8 cellular contexts compared by ENCODE assay signal in the genomic region with DNA sequence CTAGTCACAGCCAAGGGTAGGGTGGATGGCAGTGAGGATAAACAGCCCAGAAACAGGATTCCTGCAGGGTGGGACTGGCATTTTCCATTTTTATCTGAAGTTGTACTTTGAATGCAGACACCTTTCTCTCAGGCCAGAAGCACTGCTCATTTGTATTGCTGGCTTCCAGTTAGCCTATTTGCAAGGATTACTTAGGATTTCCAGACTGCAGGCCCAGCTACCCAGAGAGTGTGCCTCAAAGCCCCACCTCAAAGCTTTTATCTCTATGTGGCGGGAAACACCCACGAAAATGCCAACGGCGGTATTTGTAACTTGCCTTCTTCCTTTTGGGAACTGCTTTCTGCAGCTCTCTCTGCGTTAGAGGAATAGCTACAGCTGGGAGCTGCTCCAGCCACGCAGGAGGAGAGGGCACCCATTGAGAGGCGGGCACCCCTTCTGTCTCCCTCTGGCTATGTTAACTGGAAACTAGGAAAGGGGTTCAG.
DNase-seq lines count a peak whose midpoint lies in the region; ATAC-seq and TF ChIP-seq lines count a peak whose summit lies in the region.

No MANE protein-coding gene starts in this region.

- H3K36me3 Mint-ChIP-seq in WTC11: peaks cover 4% of the 10 kb centered on the region

- CTCF ChIA-PET in WTC11 (lab: Charles Lee): interaction anchor here (0.5 to 3.7 kb wide), 58 partner anchors 8 to 582 kb away, joined by 3 to 92 read pairs (median 6); no protein-coding TSS in a partner anchor

- peaks cover 80% of the 10 kb centered on the region for H3K4me1 Mint-ChIP-seq in WTC11

- WGBS in esophagus squamous epithelium, 2 donors: 4 to 8% methylated on average over 3 to 6 of the region's 7 CpGs

- H4K20me1 ChIP-seq in neural cell (ENCODE audit: insufficient read depth): no peaks in the 10 kb centered on the region

- no peaks in the 10 kb centered on the region for H3K79me2 ChIP-seq in neural cell (replicated peaks; ENCODE audit: insufficient read depth, low read length)

- H3K27ac ChIP-seq in esophagus squamous epithelium (peak overlapping the region; percentile 91 to 99 (median 97)), neural cell (ENCODE audit: low read length) (no peak overlapping the region)

- no peak overlapping the region for H3K9ac ChIP-seq in neural cell (ENCODE audit: low read length)

- H3K27ac Mint-ChIP-seq in WTC11: peak overlapping the region; percentile 95

- TF ChIP-seq CTCF in AG10803 (conservative IDR thresholded peaks at IDR 0.05; ENCODE audit: low read length) (no peak), HFF-Myc (IDR thresholded peaks at IDR 0.05; ENCODE audit: low read depth, low read length, missing control alignments) (no peak), WTC11 (IDR thresholded peaks at IDR 0.05) (no peak), esophagus squamous epithelium (IDR thresholded peaks at IDR 0.05) (no peak), neural cell (IDR thresholded peaks at IDR 0.05; ENCODE audit: poor library complexity, severe bottlenecking) (no peak)

- no peak overlapping the region for H2AFZ ChIP-seq in neural cell (ENCODE audit: low read depth, low read length)

- H3K9me2 ChIP-seq in neural cell (ENCODE audit: insufficient read depth, low read length): no peaks in the 10 kb centered on the region

- H3K9me3 Mint-ChIP-seq in WTC11: no peaks in the 10 kb centered on the region

- H3K4me1 ChIP-seq in esophagus squamous epithelium: peaks cover 34 to 82% (median 51%) of the 10 kb centered on the region in 3 donors

- TF ChIP-seq EP300 in neural cell (conservative IDR thresholded peaks at IDR 0.05; ENCODE audit: poor library complexity, severe bottlenecking): no peak

- H3K27me3 ChIP-seq in esophagus squamous epithelium: no peaks in the 10 kb centered on the region
- no peaks in the 10 kb centered on the region for H3K27me3 ChIP-seq in neural cell (ENCODE audit: insufficient read depth, low read depth, low read length)

- no peaks in the 10 kb centered on the region for H3K9me3 ChIP-seq in esophagus squamous epithelium
- no peaks in the 10 kb centered on the region for H3K9me3 ChIP-seq in neural cell (ENCODE audit: low read length)

- H3K36me3 ChIP-seq in esophagus squamous epithelium (no peaks in the 10 kb centered on the region), neural cell (ENCODE audit: insufficient read depth, low read length) (no peaks in the 10 kb centered on the region)

- H3F3A ChIP-seq in neural cell (ENCODE audit: insufficient read depth, low read length, poor library complexity, severe bottlenecking): no peaks in the 10 kb centered on the region

- TF ChIP-seq POLR2A in esophagus squamous epithelium (IDR thresholded peaks at IDR 0.05): no peak

- H3K4me2 ChIP-seq in neural cell (ENCODE audit: low read length): no peak overlapping the region

- H3K4me3 ChIP-seq in AG10803 (ENCODE audit: low read length): peak overlapping the region; percentile 81
- H3K4me3 ChIP-seq in HFF-Myc (replicated peaks; ENCODE audit: low read depth, low read length): peak overlapping the region; percentile 56
- peak overlapping the region; percentile 20 to 65 (median 48) for H3K4me3 ChIP-seq in esophagus squamous epithelium
- peak overlapping the region; percentile 62 for H3K4me3 ChIP-seq in neural cell (ENCODE audit: low read length)

- peak overlapping the region; percentile 62 for H3K4me3 Mint-ChIP-seq in WTC11

- POLR2A ChIA-PET in WTC11 (lab: Charles Lee): interaction anchor here (0.6 to 2.5 kb wide), 11 partner anchors 9 to 311 kb away, joined by 3 to 33 read pairs (median 7); no protein-coding TSS in a partner anchor

- TF ChIP-seq RAD21 in neural cell (conservative IDR thresholded peaks at IDR 0.05): no peak

- peak; percentile 53 for DNase-seq in AG10803 (ENCODE audit: low read depth)
- DNase-seq in HFF-Myc (ENCODE audit: extremely low read depth, low read depth): no peak
- DNase-seq in WTC11 (ENCODE audit: low spot score): no peak
- no peak for DNase-seq in esophagus squamous epithelium (lab: John Stamatoyannopoulos, UW)
- no peak for DNase-seq in NCI-H2107 treated with DMSO at 0.1 percent for 48 hours (lab: John Stamatoyannopoulos, UW; ENCODE audit: unreplicated experiment)

- intact Hi-C loops in esophagus squamous epithelium (cut with DNase I): loop anchor here (5.0 to 10.0 kb wide), 2 partner anchors 70 to 148 kb away; no protein-coding TSS in a partner anchor

- ATAC-seq in WTC11 (peak; percentile 5), HG03045 (IDR thresholded peaks at IDR 0.05; ENCODE audit: unreplicated experiment) (no peak), GM18909 (IDR thresholded peaks at IDR 0.05; ENCODE audit: poor library complexity, unreplicated experiment) (no peak)

- H3K27me3 Mint-ChIP-seq in WTC11 (ENCODE audit: low read depth): peaks cover 28% of the 10 kb centered on the region

TF ChIP-seq in WTC11, 78 proteins besides CTCF, POLR2A, EP300 and RAD21 (continues in another document):
- TF ChIP-seq HMGA2 (CRISPR knock-in tag; IDR thresholded peaks at IDR 0.05) (no peak), JUN (CRISPR knock-in tag; IDR thresholded peaks at IDR 0.05) (no peak), NFYB (CRISPR knock-in tag; conservative IDR thresholded peaks at IDR 0.05; ENCODE audit: low read depth) (no peak), GABPB1 (CRISPR knock-in tag; IDR thresholded peaks at IDR 0.05) (no peak), CREB1 (CRISPR knock-in tag; IDR thresholded peaks at IDR 0.05) (no peak)
- TF ChIP-seq, protein P1, sequence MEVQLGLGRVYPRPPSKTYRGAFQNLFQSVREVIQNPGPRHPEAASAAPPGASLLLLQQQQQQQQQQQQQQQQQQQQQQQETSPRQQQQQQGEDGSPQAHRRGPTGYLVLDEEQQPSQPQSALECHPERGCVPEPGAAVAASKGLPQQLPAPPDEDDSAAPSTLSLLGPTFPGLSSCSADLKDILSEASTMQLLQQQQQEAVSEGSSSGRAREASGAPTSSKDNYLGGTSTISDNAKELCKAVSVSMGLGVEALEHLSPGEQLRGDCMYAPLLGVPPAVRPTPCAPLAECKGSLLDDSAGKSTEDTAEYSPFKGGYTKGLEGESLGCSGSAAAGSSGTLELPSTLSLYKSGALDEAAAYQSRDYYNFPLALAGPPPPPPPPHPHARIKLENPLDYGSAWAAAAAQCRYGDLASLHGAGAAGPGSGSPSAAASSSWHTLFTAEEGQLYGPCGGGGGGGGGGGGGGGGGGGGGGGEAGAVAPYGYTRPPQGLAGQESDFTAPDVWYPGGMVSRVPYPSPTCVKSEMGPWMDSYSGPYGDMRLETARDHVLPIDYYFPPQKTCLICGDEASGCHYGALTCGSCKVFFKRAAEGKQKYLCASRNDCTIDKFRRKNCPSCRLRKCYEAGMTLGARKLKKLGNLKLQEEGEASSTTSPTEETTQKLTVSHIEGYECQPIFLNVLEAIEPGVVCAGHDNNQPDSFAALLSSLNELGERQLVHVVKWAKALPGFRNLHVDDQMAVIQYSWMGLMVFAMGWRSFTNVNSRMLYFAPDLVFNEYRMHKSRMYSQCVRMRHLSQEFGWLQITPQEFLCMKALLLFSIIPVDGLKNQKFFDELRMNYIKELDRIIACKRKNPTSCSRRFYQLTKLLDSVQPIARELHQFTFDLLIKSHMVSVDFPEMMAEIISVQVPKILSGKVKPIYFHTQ (CRISPR knock-in tag; IDR thresholded peaks at IDR 0.05): no peak

TF ChIP-seq in neural cell, 6 proteins besides CTCF, POLR2A, EP300 and RAD21:
- no peak for TF ChIP-seq SMC3 (conservative IDR thresholded peaks at IDR 0.05; ENCODE audit: poor library complexity)
- TF ChIP-seq, protein P2, sequence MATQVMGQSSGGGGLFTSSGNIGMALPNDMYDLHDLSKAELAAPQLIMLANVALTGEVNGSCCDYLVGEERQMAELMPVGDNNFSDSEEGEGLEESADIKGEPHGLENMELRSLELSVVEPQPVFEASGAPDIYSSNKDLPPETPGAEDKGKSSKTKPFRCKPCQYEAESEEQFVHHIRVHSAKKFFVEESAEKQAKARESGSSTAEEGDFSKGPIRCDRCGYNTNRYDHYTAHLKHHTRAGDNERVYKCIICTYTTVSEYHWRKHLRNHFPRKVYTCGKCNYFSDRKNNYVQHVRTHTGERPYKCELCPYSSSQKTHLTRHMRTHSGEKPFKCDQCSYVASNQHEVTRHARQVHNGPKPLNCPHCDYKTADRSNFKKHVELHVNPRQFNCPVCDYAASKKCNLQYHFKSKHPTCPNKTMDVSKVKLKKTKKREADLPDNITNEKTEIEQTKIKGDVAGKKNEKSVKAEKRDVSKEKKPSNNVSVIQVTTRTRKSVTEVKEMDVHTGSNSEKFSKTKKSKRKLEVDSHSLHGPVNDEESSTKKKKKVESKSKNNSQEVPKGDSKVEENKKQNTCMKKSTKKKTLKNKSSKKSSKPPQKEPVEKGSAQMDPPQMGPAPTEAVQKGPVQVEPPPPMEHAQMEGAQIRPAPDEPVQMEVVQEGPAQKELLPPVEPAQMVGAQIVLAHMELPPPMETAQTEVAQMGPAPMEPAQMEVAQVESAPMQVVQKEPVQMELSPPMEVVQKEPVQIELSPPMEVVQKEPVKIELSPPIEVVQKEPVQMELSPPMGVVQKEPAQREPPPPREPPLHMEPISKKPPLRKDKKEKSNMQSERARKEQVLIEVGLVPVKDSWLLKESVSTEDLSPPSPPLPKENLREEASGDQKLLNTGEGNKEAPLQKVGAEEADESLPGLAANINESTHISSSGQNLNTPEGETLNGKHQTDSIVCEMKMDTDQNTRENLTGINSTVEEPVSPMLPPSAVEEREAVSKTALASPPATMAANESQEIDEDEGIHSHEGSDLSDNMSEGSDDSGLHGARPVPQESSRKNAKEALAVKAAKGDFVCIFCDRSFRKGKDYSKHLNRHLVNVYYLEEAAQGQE (IDR thresholded peaks at IDR 0.05; ENCODE audit: borderline replicate concordance): no peak
- TF ChIP-seq POLR2AphosphoS5 (IDR thresholded peaks at IDR 0.05): no peak
- no peak for TF ChIP-seq MXI1 (conservative IDR thresholded peaks at IDR 0.05; ENCODE audit: poor library complexity, severe bottlenecking)
- no peak for TF ChIP-seq EZH2 (IDR thresholded peaks at IDR 0.05; ENCODE audit: borderline replicate concordance, insufficient read depth, low read length, poor library complexity, severe bottlenecking)
- no peak for TF ChIP-seq TAF1 (IDR thresholded peaks at IDR 0.05; ENCODE audit: low read depth)
